8 cellular contexts compared by ENCODE assay signal in the genomic region with DNA sequence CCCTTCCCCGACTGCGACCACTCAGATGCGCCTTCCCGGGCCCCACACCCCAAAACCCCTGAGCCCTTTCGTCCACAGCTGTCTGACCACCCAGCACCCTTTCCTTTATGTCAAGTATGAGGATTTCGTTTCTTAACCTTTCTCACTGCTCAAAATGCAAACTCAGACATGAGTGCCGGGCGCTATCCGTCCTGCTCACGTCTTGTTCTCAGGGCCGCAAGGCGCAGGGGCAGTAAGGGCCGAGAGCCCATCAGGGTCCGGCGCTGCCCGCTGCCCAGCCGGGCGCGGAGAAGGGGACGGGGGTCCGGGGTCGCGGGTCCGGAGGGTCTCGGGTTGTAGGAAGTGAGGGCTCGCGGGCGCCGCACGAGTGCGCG. TPM values are rescaled to one million over a fixed set of nuclear protein-coding genes. Genes with fewer than 3 reads are reported as not detected.
A peak's percentile ranks its signal among the peaks of the same experiment; 100 is the strongest.
DNase-seq lines count a peak whose midpoint lies in the region; ATAC-seq, FAIRE-seq and TF ChIP-seq lines count a peak whose summit lies in the region.

No MANE protein-coding gene starts in this region.

- no peak for DNase-seq in activated T-cell treated with anti-CD3 and anti-CD28 coated beads, Interleukin-2, amount 50 U/mL, for 4 hours
- no peak for DNase-seq in activated T-cell treated with anti-CD3 and anti-CD28 coated beads for 4 hours
- no peak for DNase-seq in epithelial cell of prostate (ENCODE audit: low read depth, low spot score)
- DNase-seq in osteocyte (ENCODE audit: extremely low spot score, unreplicated experiment), result no peak
- DNase-seq in NOMO-1 treated with dmso at 0.1 percent for 144 hours (lab: John Stamatoyannopoulos, UW; ENCODE audit: unreplicated experiment), result no peak
- DNase-seq in urothelium cell line (ENCODE audit: low spot score), result no peak

- no peaks in the 10 kb centered on the region for H3K27me3 Mint-ChIP-seq in activated T-cell treated with anti-CD3 and anti-CD28 coated beads, Interleukin-2, amount 50 U/mL, for 4 hours (ENCODE audit: low read depth)
- H3K27me3 Mint-ChIP-seq in osteocyte (ENCODE audit: unreplicated experiment), result no peaks in the 10 kb centered on the region

- peak in 1 of 2 donors; percentile 19 for ATAC-seq in activated T-cell treated with anti-CD3 and anti-CD28 coated beads, Interleukin-2, amount 50 U/mL, for 4 hours
- ATAC-seq in HG02642 (IDR thresholded peaks at IDR 0.05; ENCODE audit: poor library complexity, unreplicated experiment), result no peak

- peaks cover 54% of the 10 kb centered on the region for H3K79me2 ChIP-seq in OCI-LY3 (ENCODE audit: low read length)

- H3K9me3 Mint-ChIP-seq in activated T-cell treated with anti-CD3 and anti-CD28 coated beads, Interleukin-2, amount 50 U/mL, for 4 hours, result peaks cover 7% of the 10 kb centered on the region
- peaks cover 33% of the 10 kb centered on the region for H3K9me3 Mint-ChIP-seq in osteocyte (ENCODE audit: unreplicated experiment)

- peaks cover 17% of the 10 kb centered on the region for H4K20me1 ChIP-seq in OCI-LY3 (ENCODE audit: insufficient read depth, low read length)

- TF ChIP-seq CTCF in OCI-LY3 (IDR thresholded peaks at IDR 0.05; ENCODE audit: low read depth, low read length), result no peak
- no peak for TF ChIP-seq CTCF in osteocyte (IDR thresholded peaks at IDR 0.05)

- peak overlapping the region; percentile 94 for H2AFZ ChIP-seq in OCI-LY3 (ENCODE audit: low read depth, low read length)

- FAIRE-seq in urothelium cell line (lab: Jason Lieb, UNC), result no peak

- H3K9ac ChIP-seq in OCI-LY3 (ENCODE audit: low read length), result peak overlapping the region; percentile 96

- peaks cover 15% of the 10 kb centered on the region; the same call in 1 of the 2 replicates for H3K4me1 ChIP-seq in OCI-LY3 (ENCODE audit: low read length)

- H3K9me3 ChIP-seq in OCI-LY3 (ENCODE audit: insufficient read depth, low read length), result peaks cover 2% of the 10 kb centered on the region

- peak overlapping the region; percentile 90 for H3K27ac Mint-ChIP-seq in osteocyte (ENCODE audit: unreplicated experiment)

- H3K4me2 ChIP-seq in OCI-LY3 (ENCODE audit: low read length), result peak overlapping the region; percentile 87

- peak overlapping the region; percentile 94 for H3K4me3 ChIP-seq in OCI-LY3 (ENCODE audit: low read length)

- H3K36me3 Mint-ChIP-seq in activated T-cell treated with anti-CD3 and anti-CD28 coated beads, Interleukin-2, amount 50 U/mL, for 4 hours (ENCODE audit: insufficient read depth), result peaks cover 61% of the 10 kb centered on the region
- peaks cover 52% of the 10 kb centered on the region for H3K36me3 Mint-ChIP-seq in osteocyte (ENCODE audit: unreplicated experiment)

- H3K27me3 ChIP-seq in OCI-LY3 (ENCODE audit: low read depth, low read length), result no peaks in the 10 kb centered on the region

- H3K4me3 Mint-ChIP-seq in activated T-cell treated with anti-CD3 and anti-CD28 coated beads, Interleukin-2, amount 50 U/mL, for 4 hours, result peak overlapping the region; percentile 96
- H3K4me3 Mint-ChIP-seq in osteocyte (ENCODE audit: unreplicated experiment), result peak overlapping the region; percentile 94

- H3K4me1 Mint-ChIP-seq in activated T-cell treated with anti-CD3 and anti-CD28 coated beads, Interleukin-2, amount 50 U/mL, for 4 hours (ENCODE audit: low read depth), result peaks cover 36% of the 10 kb centered on the region
- peaks cover 27% of the 10 kb centered on the region for H3K4me1 Mint-ChIP-seq in osteocyte (ENCODE audit: unreplicated experiment)

- H3K36me3 ChIP-seq in OCI-LY3 (replicated peaks; ENCODE audit: low read depth, low read length), result peaks cover 56% of the 10 kb centered on the region

- H3K27ac ChIP-seq in OCI-LY3 (ENCODE audit: low read length) (peak overlapping the region; percentile 86), epithelial cell of prostate (peak overlapping the region; percentile 91)

RNA-seq across cellular contexts. Expression of a gene that starts 0.7 kb away (rescaled TPM):
- 10 to 100 TPM; 63.3 to 70.5 (median 66.4) TPM for total RNA-seq in activated T-cell treated with anti-CD3 and anti-CD28 coated beads, Interleukin-2, amount 50 U/mL, for 4 hours
- total RNA-seq in osteocyte, result 52.4 and 57.3 TPM in 2 replicates
